ENCODE assay signal across 25 cellular contexts in the genomic region with DNA sequence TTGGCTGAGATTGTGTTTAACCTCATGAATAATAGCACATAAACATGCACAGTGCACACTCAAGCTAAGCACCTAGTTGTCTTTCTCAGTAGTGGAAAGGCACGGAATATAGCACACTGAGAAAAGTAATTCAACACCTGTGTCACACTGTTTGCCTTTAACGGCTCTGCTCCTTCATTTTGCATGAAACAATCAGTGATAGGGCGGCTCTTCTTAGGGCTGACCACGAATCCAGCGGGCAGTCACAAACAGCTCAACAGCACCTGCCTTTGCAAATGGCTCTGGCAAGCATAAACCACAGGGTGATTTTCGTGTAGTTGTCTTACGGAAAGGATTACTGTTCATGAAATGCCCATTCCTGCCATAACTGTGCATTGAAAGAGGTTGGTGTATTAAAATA.
A peak's percentile ranks its signal among the peaks of the same experiment; 100 is the strongest.
DNase-seq lines count a peak whose midpoint lies in the region; ATAC-seq lines count a peak whose summit lies in the region.
"Had no signal": no experiment of that assay in that cellular context is flagged by ENCODE, and none has a peak within 500 bp of the region (broad histone marks: within the 10 kb centered on the region; RNA-seq: fewer than 3 reads in every experiment).

No MANE protein-coding gene starts in this region.

- no peaks in the 10 kb centered on the region for H3K9me3 ChIP-seq in aorta (ENCODE audit: control insufficient read depth, low read length)
- H3K9me3 ChIP-seq: heart right ventricle, MG63, prostate gland, SJCRH30, transverse colon had no signal

- no peaks in the 10 kb centered on the region for H3K27me3 Mint-ChIP-seq in activated CD4-positive, alpha-beta T cell treated with anti-CD3 and anti-CD28 coated beads, Interleukin-2, amount 10 ng/mL, durations not matched to agents 24 days and 14 days
- no peaks in the 10 kb centered on the region for H3K27me3 Mint-ChIP-seq in activated naive CD4-positive, alpha-beta T cell treated with anti-CD3 and anti-CD28 coated beads for 36 hours (ENCODE audit: low read depth)
- H3K27me3 Mint-ChIP-seq: brain; stimulated activated naive CD8-positive, alpha-beta T cell treated with anti-CD3 and anti-CD28 coated beads, Interleukin-15, amount 100 ng/mL, for 72 hours had no signal

- no peaks in the 10 kb centered on the region for H3K4me1 Mint-ChIP-seq in activated CD4-positive, alpha-beta T cell treated with anti-CD3 and anti-CD28 coated beads, Interleukin-2, amount 10 ng/mL, durations not matched to agents 24 days and 14 days
- no peaks in the 10 kb centered on the region for H3K4me1 Mint-ChIP-seq in activated naive CD4-positive, alpha-beta T cell treated with anti-CD3 and anti-CD28 coated beads for 36 hours (ENCODE audit: low read depth)
- H3K4me1 Mint-ChIP-seq: CD4-positive, alpha-beta memory T cell; stimulated activated naive CD8-positive, alpha-beta T cell treated with anti-CD3 and anti-CD28 coated beads, Interleukin-15, amount 100 ng/mL, for 72 hours had no signal

- no peak overlapping the region for H3K4me3 Mint-ChIP-seq in activated CD4-positive, alpha-beta T cell treated with anti-CD3 and anti-CD28 coated beads, Interleukin-2, amount 10 ng/mL, durations not matched to agents 24 days and 14 days
- H3K4me3 Mint-ChIP-seq in activated naive CD4-positive, alpha-beta T cell treated with anti-CD3 and anti-CD28 coated beads for 36 hours: no peak overlapping the region
- H3K4me3 Mint-ChIP-seq: brain; CD4-positive, alpha-beta memory T cell; stimulated activated naive CD8-positive, alpha-beta T cell treated with anti-CD3 and anti-CD28 coated beads, Interleukin-15, amount 100 ng/mL, for 72 hours had no signal

- intact Hi-C loops in activated CD4-positive, alpha-beta T cell treated with anti-CD3 and anti-CD28 coated beads, Interleukin-2, amount 10 ng/mL, durations not matched to agents 24 days and 14 days (cut with micrococcal nuclease): no loop called here
- intact Hi-C loops in aorta (cut with DNase I): no loop called here
- intact Hi-C loops in activated naive CD4-positive, alpha-beta T cell treated with anti-CD3 and anti-CD28 coated beads for 36 hours (cut with micrococcal nuclease): no loop called here

- CTCF ChIA-PET in activated naive CD4-positive, alpha-beta T cell treated with anti-CD3 and anti-CD28 coated beads for 36 hours (lab: Charles Lee): no interaction called here

- no peaks in the 10 kb centered on the region for H3K4me1 ChIP-seq in aorta (ENCODE audit: control insufficient read depth in 1 of 2, insufficient read depth in 2 of 2, low read length in 2 of 2)
- H3K4me1 ChIP-seq: prostate gland, SJCRH30, transverse colon had no signal

- no peaks in the 10 kb centered on the region for H3K27me3 ChIP-seq in aorta (ENCODE audit: control insufficient read depth in 1 of 2, insufficient read depth in 2 of 2, low read length in 1 of 2)
- H3K27me3 ChIP-seq: heart right ventricle, MG63, SJCRH30, transverse colon had no signal

- H3K27ac ChIP-seq in aorta (ENCODE audit: low read depth in 1 of 2, low read length in 2 of 2): no peak overlapping the region
- H3K27ac ChIP-seq: heart right ventricle, prostate gland, SJCRH30, transverse colon had no signal

- no peaks in the 10 kb centered on the region for H3K36me3 ChIP-seq in aorta (ENCODE audit: control insufficient read depth in 1 of 2, insufficient read depth in 2 of 2, low read length in 1 of 2)
- H3K36me3 ChIP-seq: heart right ventricle, MG63, prostate gland, SJCRH30, transverse colon had no signal

- no peak overlapping the region for H3K4me3 ChIP-seq in aorta (ENCODE audit: low read length in 2 of 2)
- H3K4me3 ChIP-seq: heart right ventricle, K562, MG63, prostate gland, SJCRH30, transverse colon had no signal

- no peak overlapping the region for H3K27ac Mint-ChIP-seq in activated CD4-positive, alpha-beta T cell treated with anti-CD3 and anti-CD28 coated beads, Interleukin-2, amount 10 ng/mL, durations not matched to agents 24 days and 14 days
- no peak overlapping the region for H3K27ac Mint-ChIP-seq in activated naive CD4-positive, alpha-beta T cell treated with anti-CD3 and anti-CD28 coated beads for 36 hours
- H3K27ac Mint-ChIP-seq: brain; CD4-positive, alpha-beta memory T cell; stimulated activated naive CD8-positive, alpha-beta T cell treated with anti-CD3 and anti-CD28 coated beads, Interleukin-15, amount 100 ng/mL, for 72 hours had no signal

- peaks cover 3% of the 10 kb centered on the region for H3K9me3 Mint-ChIP-seq in activated CD4-positive, alpha-beta T cell treated with anti-CD3 and anti-CD28 coated beads, Interleukin-2, amount 10 ng/mL, durations not matched to agents 24 days and 14 days
- H3K9me3 Mint-ChIP-seq in activated naive CD4-positive, alpha-beta T cell treated with anti-CD3 and anti-CD28 coated beads for 36 hours: peaks cover 1% of the 10 kb centered on the region
- H3K9me3 Mint-ChIP-seq: brain; stimulated activated naive CD8-positive, alpha-beta T cell treated with anti-CD3 and anti-CD28 coated beads, Interleukin-15, amount 100 ng/mL, for 72 hours had no signal

- ATAC-seq in HG02571 (IDR thresholded peaks at IDR 0.05; ENCODE audit: unreplicated experiment) (no peak), aorta (ENCODE audit: low FRiP score) (no peak)
- ATAC-seq: heart right ventricle; K562; Panc1; stimulated activated naive CD8-positive, alpha-beta T cell treated with anti-CD3 and anti-CD28 coated beads, Interleukin-15, amount 100 ng/mL, for 72 hours had no signal

- 75 to 79% methylated on average over 7 of the region's 7 CpGs for WGBS in aorta, 2 donors

- DNase-seq in NCI-H2196 (lab: John Stamatoyannopoulos, UW; ENCODE audit: unreplicated experiment) (peak; percentile 2), NCI-H2196 treated with DMSO at 0.1 percent for 48 hours (lab: John Stamatoyannopoulos, UW; ENCODE audit: unreplicated experiment) (no peak), NCI-H2029 treated with DMSO at 0.1 percent for 48 hours (lab: John Stamatoyannopoulos, UW) (peak; percentile 55), NCI-H774 (lab: John Stamatoyannopoulos, UW) (peak; percentile 86), aorta (no peak)
- no peak for DNase-seq in activated CD4-positive, alpha-beta T cell treated with anti-CD3 and anti-CD28 coated beads, Interleukin-2, amount 10 ng/mL, durations not matched to agents 24 days and 14 days
- DNase-seq in activated naive CD4-positive, alpha-beta T cell treated with anti-CD3 and anti-CD28 coated beads for 36 hours: no peak
- DNase-seq: activated CD4-positive, alpha-beta T cell treated with anti-CD3 and anti-CD28 coated beads for 1 hour; activated T-cell treated with anti-CD3 and anti-CD28 coated beads, Interleukin-2, amount 50 U/mL, for 1 hour; CD4-positive, alpha-beta memory T cell; DND-41; heart right ventricle; mammary epithelial cell; MG63; NCI-H2171 treated with DMSO at 0.1 percent for 48 hours; SJCRH30; stimulated activated CD4-positive, alpha-beta T cell treated with anti-CD3 and anti-CD28 coated beads, Interleukin-15, amount 100 ng/mL, for 24 hours; stimulated activated naive CD8-positive, alpha-beta T cell treated with anti-CD3 and anti-CD28 coated beads, Interleukin-15, amount 100 ng/mL, for 72 hours; T-helper 1 cell; transverse colon had no signal

- H3K36me3 Mint-ChIP-seq in activated CD4-positive, alpha-beta T cell treated with anti-CD3 and anti-CD28 coated beads, Interleukin-2, amount 10 ng/mL, durations not matched to agents 24 days and 14 days (ENCODE audit: low read depth): no peaks in the 10 kb centered on the region
- no peaks in the 10 kb centered on the region for H3K36me3 Mint-ChIP-seq in activated naive CD4-positive, alpha-beta T cell treated with anti-CD3 and anti-CD28 coated beads for 36 hours (ENCODE audit: low read depth)
- H3K36me3 Mint-ChIP-seq: brain; CD4-positive, alpha-beta memory T cell had no signal

Comparison
In these comparisons a context has a peak if more than half of its experiments do, and no peak if none do; other contexts are left out.
1. DNase-seq: peak in NCI-H2196 (single experiment), NCI-H2029 treated with DMSO at 0.1 percent for 48 hours (single experiment) and NCI-H774 (single experiment); none in NCI-H2196 treated with DMSO at 0.1 percent for 48 hours (single experiment), activated CD4-positive, alpha-beta T cell treated with anti-CD3 and anti-CD28 coated beads, Interleukin-2, amount 10 ng/mL, durations not matched to agents 24 days and 14 days (single experiment), aorta (0 of 2) and activated naive CD4-positive, alpha-beta T cell treated with anti-CD3 and anti-CD28 coated beads for 36 hours (single experiment).